In the genomic region with DNA sequence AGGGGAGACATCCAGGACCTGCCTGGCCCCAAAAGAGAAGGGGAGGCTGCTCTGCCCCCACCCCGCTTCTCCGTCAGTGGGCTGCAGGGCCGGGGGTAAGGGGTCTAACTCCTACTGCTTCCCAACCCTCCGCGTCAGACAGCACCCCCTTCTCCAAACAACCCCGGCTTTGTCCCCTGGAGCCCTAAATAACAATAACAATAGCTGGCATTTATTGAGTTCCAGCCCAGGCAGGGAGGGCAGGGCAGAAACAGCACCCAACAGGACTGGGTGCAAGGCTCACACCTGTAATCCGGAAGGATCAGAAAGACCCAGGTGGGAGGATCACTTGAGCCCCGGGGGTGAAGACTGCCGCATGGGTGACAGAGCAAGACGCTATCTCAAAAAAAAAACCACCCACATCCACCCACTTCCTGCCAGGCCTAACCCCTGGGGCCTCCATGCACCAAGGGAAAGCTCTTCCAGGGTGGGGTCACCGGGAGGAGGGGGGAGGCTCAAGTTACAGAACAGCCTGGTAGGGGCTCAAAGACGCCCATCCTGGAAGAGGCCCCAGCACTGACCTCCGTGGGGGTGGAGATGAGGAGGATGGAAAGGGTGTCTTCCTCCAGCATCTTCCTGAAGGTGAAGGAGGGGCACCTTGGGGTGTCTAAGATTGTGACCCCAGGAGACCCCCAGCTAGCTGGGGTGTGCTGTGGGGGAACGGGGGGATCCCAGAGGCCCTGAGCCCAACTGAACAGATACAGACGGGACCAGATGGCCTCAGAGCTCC, we compare ENCODE assay signal across 8 cellular contexts. TPM values are rescaled to one million over a fixed set of nuclear protein-coding genes. Genes with fewer than 3 reads are reported as not detected.
DNase-seq lines count a peak whose midpoint lies in the region; ATAC-seq and TF ChIP-seq lines count a peak whose summit lies in the region.

No MANE protein-coding gene starts in this region.

- DNase-seq in EH (ENCODE audit: low read depth), result peak; percentile 30
- peak; percentile 45 for DNase-seq in SW480 (ENCODE audit: low spot score)
- DNase-seq in epithelial cell of prostate (ENCODE audit: low read depth, low spot score), result no peak
- DNase-seq in left lung, result no peak
- DNase-seq in DMS 273 (lab: John Stamatoyannopoulos, UW; ENCODE audit: unreplicated experiment), result no peak
- DNase-seq in kidney glomerular epithelial cell (lab: John Stamatoyannopoulos, UW), result no peak

- H3K9me3 ChIP-seq in left lung, result no peaks in the 10 kb centered on the region

- TF ChIP-seq CTCF in left lung (IDR thresholded peaks at IDR 0.05), result no peak

- no peak overlapping the region for H3K4me3 ChIP-seq in left lung

- peaks cover 13 to 79% of the 10 kb centered on the region in 2 donors for H3K27me3 ChIP-seq in left lung

- intact Hi-C loops in left lung (cut with DNase I), result no loop called here

- peaks cover 0 to 12% of the 10 kb centered on the region in 2 donors for H3K4me1 ChIP-seq in left lung

- peaks cover 0 to 4% of the 10 kb centered on the region in 2 donors for H3K36me3 ChIP-seq in left lung

- peak; percentile 29 for ATAC-seq in HG02678 (IDR thresholded peaks at IDR 0.05; ENCODE audit: unreplicated experiment)
- ATAC-seq in HG02571 (IDR thresholded peaks at IDR 0.05; ENCODE audit: unreplicated experiment), result no peak
- ATAC-seq in left lung, result no peak

- H3K27ac ChIP-seq in epithelial cell of prostate (peak overlapping the region; percentile 62), left lung (no peak overlapping the region)

RNA-seq across cellular contexts. Expression of gene FNDC11, which starts 1.3 kb away (rescaled TPM):
- under 1 TPM; 0.23 to 0.60 TPM for total RNA-seq in left lung

RNA-seq across cellular contexts. Expression of gene SRMS, which starts 5.1 kb away (rescaled TPM):
- not detected for total RNA-seq in left lung

RNA-seq across cellular contexts. Expression of gene PTK6, which starts 15.5 kb away (rescaled TPM):
- 1 to 10 TPM; 4.5 to 7.3 TPM for total RNA-seq in left lung

RNA-seq across cellular contexts. Expression of gene HELZ2, which starts 21.4 kb away (rescaled TPM):
- total RNA-seq in left lung, result 10 to 100 TPM; 45.8 to 53.3 TPM

RNA-seq across cellular contexts. Expression of gene PPDPF, which starts 32.1 kb away (rescaled TPM):
- 100 to 1,000 TPM; 233 to 662 TPM for total RNA-seq in left lung

Comparison
In these comparisons a context has a peak if more than half of its experiments do, and no peak if none do; other contexts are left out.
1. DNase-seq: peak in EH (single experiment) and SW480 (single experiment); none in epithelial cell of prostate (single experiment), left lung (0 of 2), DMS 273 (single experiment) and kidney glomerular epithelial cell (single experiment).